ENCODE assay signal across 8 cellular contexts in genomic region chr17:80035937-80036714, GRCh38. TPM values are rescaled to one million over a fixed set of nuclear protein-coding genes. Genes with fewer than 3 reads are reported as not detected.
A peak's percentile ranks its signal among the peaks of the same experiment; 100 is the strongest.
DNase-seq lines count a peak whose midpoint lies in the region; ATAC-seq and TF ChIP-seq lines count a peak whose summit lies in the region.

A gene with protein sequence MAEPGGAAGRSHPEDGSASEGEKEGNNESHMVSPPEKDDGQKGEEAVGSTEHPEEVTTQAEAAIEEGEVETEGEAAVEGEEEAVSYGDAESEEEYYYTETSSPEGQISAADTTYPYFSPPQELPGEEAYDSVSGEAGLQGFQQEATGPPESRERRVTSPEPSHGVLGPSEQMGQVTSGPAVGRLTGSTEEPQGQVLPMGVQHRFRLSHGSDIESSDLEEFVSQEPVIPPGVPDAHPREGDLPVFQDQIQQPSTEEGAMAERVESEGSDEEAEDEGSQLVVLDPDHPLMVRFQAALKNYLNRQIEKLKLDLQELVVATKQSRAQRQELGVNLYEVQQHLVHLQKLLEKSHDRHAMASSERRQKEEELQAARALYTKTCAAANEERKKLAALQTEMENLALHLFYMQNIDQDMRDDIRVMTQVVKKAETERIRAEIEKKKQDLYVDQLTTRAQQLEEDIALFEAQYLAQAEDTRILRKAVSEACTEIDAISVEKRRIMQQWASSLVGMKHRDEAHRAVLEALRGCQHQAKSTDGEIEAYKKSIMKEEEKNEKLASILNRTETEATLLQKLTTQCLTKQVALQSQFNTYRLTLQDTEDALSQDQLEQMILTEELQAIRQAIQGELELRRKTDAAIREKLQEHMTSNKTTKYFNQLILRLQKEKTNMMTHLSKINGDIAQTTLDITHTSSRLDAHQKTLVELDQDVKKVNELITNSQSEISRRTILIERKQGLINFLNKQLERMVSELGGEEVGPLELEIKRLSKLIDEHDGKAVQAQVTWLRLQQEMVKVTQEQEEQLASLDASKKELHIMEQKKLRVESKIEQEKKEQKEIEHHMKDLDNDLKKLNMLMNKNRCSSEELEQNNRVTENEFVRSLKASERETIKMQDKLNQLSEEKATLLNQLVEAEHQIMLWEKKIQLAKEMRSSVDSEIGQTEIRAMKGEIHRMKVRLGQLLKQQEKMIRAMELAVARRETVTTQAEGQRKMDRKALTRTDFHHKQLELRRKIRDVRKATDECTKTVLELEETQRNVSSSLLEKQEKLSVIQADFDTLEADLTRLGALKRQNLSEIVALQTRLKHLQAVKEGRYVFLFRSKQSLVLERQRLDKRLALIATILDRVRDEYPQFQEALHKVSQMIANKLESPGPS (plus strand): TSS chr17:80036642. CDS start chr17:80036663, 21 bp downstream.

- DNase-seq in NCI-H1436 (lab: John Stamatoyannopoulos, UW) (peak; percentile 86), NCI-H1436 treated with DMSO at 0.1 percent for 48 hours (lab: John Stamatoyannopoulos, UW) (no peak), RKO (ENCODE audit: low spot score) (peak; percentile 82), fibroblast of pulmonary artery (ENCODE audit: low read depth) (peak; percentile 73), natural killer cell (peak; percentile 80)
- peak; percentile 71 for DNase-seq in activated T-helper 2 cell treated with anti-CD3 and anti-CD28 coated beads, Interferon-gamma antibody, Interleukin-2, Interleukin-4, amounts not matched to agents 10 μg/mL and 5 μg/mL and 100 μg/mL, durations not matched to agents 14 hours and 24 hours and 36 hours (ENCODE audit: low spot score)
- DNase-seq in stimulated activated naive CD4-positive, alpha-beta T cell (lab: John Stamatoyannopoulos, UW): peak; percentile 64 to 80 (median 68)

- no peaks in the 10 kb centered on the region for H3K9me3 Mint-ChIP-seq in activated T-helper 2 cell treated with anti-CD3 and anti-CD28 coated beads, Interferon-gamma antibody, Interleukin-2, Interleukin-4, amounts not matched to agents 10 μg/mL and 5 μg/mL and 100 μg/mL, durations not matched to agents 14 hours and 24 hours and 36 hours
- no peaks in the 10 kb centered on the region for H3K9me3 Mint-ChIP-seq in natural killer cell

- no peak for TF ChIP-seq EP300 in Ishikawa (IDR thresholded peaks at IDR 0.05; ENCODE audit: borderline replicate concordance)

- H3K27me3 Mint-ChIP-seq in activated T-helper 2 cell treated with anti-CD3 and anti-CD28 coated beads, Interferon-gamma antibody, Interleukin-2, Interleukin-4, amounts not matched to agents 10 μg/mL and 5 μg/mL and 100 μg/mL, durations not matched to agents 14 hours and 24 hours and 36 hours (ENCODE audit: low read depth): peaks cover 48% of the 10 kb centered on the region
- peaks cover 20 to 21% of the 10 kb centered on the region in 2 donors for H3K27me3 Mint-ChIP-seq in natural killer cell (ENCODE audit: low read depth in 2 of 2)

- no peak for TF ChIP-seq CTCF in fibroblast of pulmonary artery (IDR thresholded peaks at IDR 0.05; ENCODE audit: low read length, missing control alignments)
- TF ChIP-seq CTCF in natural killer cell (IDR thresholded peaks at IDR 0.05): no peak

- intact Hi-C loops in activated T-helper 2 cell treated with anti-CD3 and anti-CD28 coated beads, Interferon-gamma antibody, Interleukin-2, Interleukin-4, amounts not matched to agents 10 μg/mL and 5 μg/mL and 100 μg/mL, durations not matched to agents 14 hours and 24 hours and 36 hours (cut with micrococcal nuclease): no loop called here
- intact Hi-C loops in natural killer cell (cut with micrococcal nuclease): no loop called here

- peak within 1 kb of the TSS; percentile 81 for H3K4me3 Mint-ChIP-seq in activated T-helper 2 cell treated with anti-CD3 and anti-CD28 coated beads, Interferon-gamma antibody, Interleukin-2, Interleukin-4, amounts not matched to agents 10 μg/mL and 5 μg/mL and 100 μg/mL, durations not matched to agents 14 hours and 24 hours and 36 hours (ENCODE audit: low read depth)
- H3K4me3 Mint-ChIP-seq in natural killer cell: peak within 1 kb of the TSS; percentile 89

- H3K36me3 Mint-ChIP-seq in activated T-helper 2 cell treated with anti-CD3 and anti-CD28 coated beads, Interferon-gamma antibody, Interleukin-2, Interleukin-4, amounts not matched to agents 10 μg/mL and 5 μg/mL and 100 μg/mL, durations not matched to agents 14 hours and 24 hours and 36 hours (ENCODE audit: low read depth): no peaks in the 10 kb centered on the region
- no peaks in the 10 kb centered on the region for H3K36me3 Mint-ChIP-seq in natural killer cell

- peak within 1 kb of the TSS; percentile 80 for H3K4me3 ChIP-seq in fibroblast of pulmonary artery (replicated peaks; ENCODE audit: low read depth, low read length)

- ATAC-seq in natural killer cell: peak; percentile 77 to 90 (median 82)

- peak within 1 kb of the TSS; percentile 83 for H3K27ac Mint-ChIP-seq in activated T-helper 2 cell treated with anti-CD3 and anti-CD28 coated beads, Interferon-gamma antibody, Interleukin-2, Interleukin-4, amounts not matched to agents 10 μg/mL and 5 μg/mL and 100 μg/mL, durations not matched to agents 14 hours and 24 hours and 36 hours
- H3K27ac Mint-ChIP-seq in natural killer cell: peak within 1 kb of the TSS; percentile 77 to 94

- no peak for TF ChIP-seq RAD21 in Ishikawa (IDR thresholded peaks at IDR 0.05; ENCODE audit: low read depth)

- peaks cover 11% of the 10 kb centered on the region for H3K4me1 Mint-ChIP-seq in activated T-helper 2 cell treated with anti-CD3 and anti-CD28 coated beads, Interferon-gamma antibody, Interleukin-2, Interleukin-4, amounts not matched to agents 10 μg/mL and 5 μg/mL and 100 μg/mL, durations not matched to agents 14 hours and 24 hours and 36 hours (ENCODE audit: low read depth)
- H3K4me1 Mint-ChIP-seq in natural killer cell: peaks cover 13 to 20% of the 10 kb centered on the region in 2 donors

TF ChIP-seq in Ishikawa, 13 proteins besides CTCF, POLR2A, EP300 and RAD21:
- TF ChIP-seq ZBTB7A (IDR thresholded peaks at IDR 0.05; ENCODE audit: low read depth): peak; percentile 77
- TF ChIP-seq TAF1 (IDR thresholded peaks at IDR 0.05; ENCODE audit: low read depth): no peak
- TF ChIP-seq, protein P1, sequence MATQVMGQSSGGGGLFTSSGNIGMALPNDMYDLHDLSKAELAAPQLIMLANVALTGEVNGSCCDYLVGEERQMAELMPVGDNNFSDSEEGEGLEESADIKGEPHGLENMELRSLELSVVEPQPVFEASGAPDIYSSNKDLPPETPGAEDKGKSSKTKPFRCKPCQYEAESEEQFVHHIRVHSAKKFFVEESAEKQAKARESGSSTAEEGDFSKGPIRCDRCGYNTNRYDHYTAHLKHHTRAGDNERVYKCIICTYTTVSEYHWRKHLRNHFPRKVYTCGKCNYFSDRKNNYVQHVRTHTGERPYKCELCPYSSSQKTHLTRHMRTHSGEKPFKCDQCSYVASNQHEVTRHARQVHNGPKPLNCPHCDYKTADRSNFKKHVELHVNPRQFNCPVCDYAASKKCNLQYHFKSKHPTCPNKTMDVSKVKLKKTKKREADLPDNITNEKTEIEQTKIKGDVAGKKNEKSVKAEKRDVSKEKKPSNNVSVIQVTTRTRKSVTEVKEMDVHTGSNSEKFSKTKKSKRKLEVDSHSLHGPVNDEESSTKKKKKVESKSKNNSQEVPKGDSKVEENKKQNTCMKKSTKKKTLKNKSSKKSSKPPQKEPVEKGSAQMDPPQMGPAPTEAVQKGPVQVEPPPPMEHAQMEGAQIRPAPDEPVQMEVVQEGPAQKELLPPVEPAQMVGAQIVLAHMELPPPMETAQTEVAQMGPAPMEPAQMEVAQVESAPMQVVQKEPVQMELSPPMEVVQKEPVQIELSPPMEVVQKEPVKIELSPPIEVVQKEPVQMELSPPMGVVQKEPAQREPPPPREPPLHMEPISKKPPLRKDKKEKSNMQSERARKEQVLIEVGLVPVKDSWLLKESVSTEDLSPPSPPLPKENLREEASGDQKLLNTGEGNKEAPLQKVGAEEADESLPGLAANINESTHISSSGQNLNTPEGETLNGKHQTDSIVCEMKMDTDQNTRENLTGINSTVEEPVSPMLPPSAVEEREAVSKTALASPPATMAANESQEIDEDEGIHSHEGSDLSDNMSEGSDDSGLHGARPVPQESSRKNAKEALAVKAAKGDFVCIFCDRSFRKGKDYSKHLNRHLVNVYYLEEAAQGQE (IDR thresholded peaks at IDR 0.05; ENCODE audit: low read depth): no peak
- peak; percentile 75 for TF ChIP-seq EGR1 (IDR thresholded peaks at IDR 0.05)
- TF ChIP-seq YY1 (IDR thresholded peaks at IDR 0.05; ENCODE audit: low read depth): peak; percentile 89
- no peak for TF ChIP-seq TCF12 (IDR thresholded peaks at IDR 0.05; ENCODE audit: low read depth)
- TF ChIP-seq USF1 (IDR thresholded peaks at IDR 0.05): peak; percentile 49; the same call in 1 of the 2 replicates
- TF ChIP-seq MAX (IDR thresholded peaks at IDR 0.05): peak; percentile 87
TF ChIP-seq in Ishikawa: peak in this region for 5.

RNA-seq across cellular contexts. Expression of the gene that starts here (rescaled TPM):
- 0.18 TPM in 1 of 2 replicates, not detected in the other for total RNA-seq in activated T-helper 2 cell treated with anti-CD3 and anti-CD28 coated beads, Interferon-gamma antibody, Interleukin-2, Interleukin-4, amounts not matched to agents 10 μg/mL and 5 μg/mL and 100 μg/mL, durations not matched to agents 14 hours and 24 hours and 36 hours
- total RNA-seq in natural killer cell: 1 to 10 TPM in 2 of 3 donors, under 1 TPM in 1; 0.95 to 2.4 (median 1.5) TPM

Comparison
In these comparisons a context has a peak if more than half of its experiments do, and no peak if none do; other contexts are left out.
1. Peak in DNase-seq in activated T-helper 2 cell treated with anti-CD3 and anti-CD28 coated beads, Interferon-gamma antibody, Interleukin-2, Interleukin-4, amounts not matched to agents 10 μg/mL and 5 μg/mL and 100 μg/mL, durations not matched to agents 14 hours and 24 hours and 36 hours; RNA of the gene not detected or under 1 TPM.